Comparison of ENCODE assay signal across 1 cellular context in the genomic region with DNA sequence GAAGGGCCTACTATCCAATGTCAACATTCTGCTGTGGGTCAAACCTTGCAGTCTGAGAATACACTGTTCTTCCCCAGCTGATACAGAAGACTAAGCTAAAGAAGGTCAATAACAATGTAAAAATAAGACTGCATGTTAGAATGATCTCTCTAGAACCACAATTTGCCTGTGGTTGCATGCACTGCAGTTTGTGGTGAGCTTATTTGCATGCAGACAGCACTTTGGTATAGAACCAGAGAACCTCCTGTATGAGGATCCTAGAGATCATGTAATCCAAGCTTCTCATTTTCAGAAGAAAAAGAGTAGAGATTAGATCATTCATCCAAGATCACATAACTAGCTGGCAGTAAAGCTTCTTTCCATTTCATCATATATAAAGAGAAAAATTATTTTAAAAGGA.
TF ChIP-seq lines count a peak whose summit lies in the region.

No MANE protein-coding gene starts in this region.

TF ChIP-seq in GM12878, 131 proteins besides CTCF, POLR2A, EP300 and RAD21 (continued from another document):
- TF ChIP-seq BHLHE40 (IDR thresholded peaks at IDR 0.05; ENCODE audit: borderline replicate concordance in 1 of 2, low read depth in 2 of 2, low read length in 1 of 2), result peak; percentile 73 to 79; a peak in 3 of 4 replicates
- TF ChIP-seq, protein P1, sequence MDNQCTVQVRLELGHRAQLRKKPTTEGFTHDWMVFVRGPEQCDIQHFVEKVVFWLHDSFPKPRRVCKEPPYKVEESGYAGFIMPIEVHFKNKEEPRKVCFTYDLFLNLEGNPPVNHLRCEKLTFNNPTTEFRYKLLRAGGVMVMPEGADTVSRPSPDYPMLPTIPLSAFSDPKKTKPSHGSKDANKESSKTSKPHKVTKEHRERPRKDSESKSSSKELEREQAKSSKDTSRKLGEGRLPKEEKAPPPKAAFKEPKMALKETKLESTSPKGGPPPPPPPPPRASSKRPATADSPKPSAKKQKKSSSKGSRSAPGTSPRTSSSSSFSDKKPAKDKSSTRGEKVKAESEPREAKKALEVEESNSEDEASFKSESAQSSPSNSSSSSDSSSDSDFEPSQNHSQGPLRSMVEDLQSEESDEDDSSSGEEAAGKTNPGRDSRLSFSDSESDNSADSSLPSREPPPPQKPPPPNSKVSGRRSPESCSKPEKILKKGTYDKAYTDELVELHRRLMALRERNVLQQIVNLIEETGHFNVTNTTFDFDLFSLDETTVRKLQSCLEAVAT (IDR thresholded peaks at IDR 0.05), result peak; percentile 92
- TF ChIP-seq MEF2A (IDR thresholded peaks at IDR 0.05; ENCODE audit: insufficient read depth, low read depth, low read length), result 0 out of 2 replicates have a peak, but pooled peaks have one; percentile 51
- TF ChIP-seq BCLAF1 (IDR thresholded peaks at IDR 0.05), result no peak
- no peak for TF ChIP-seq TCF3 (IDR thresholded peaks at IDR 0.05; ENCODE audit: borderline replicate concordance, insufficient read depth, low read depth, low read length)
- no peak for TF ChIP-seq RELA (IDR thresholded peaks at IDR 0.05; ENCODE audit: borderline replicate concordance, partially characterized antibody)
- TF ChIP-seq EZH2 (IDR thresholded peaks at IDR 0.05; ENCODE audit: borderline replicate concordance, control insufficient read depth, low read depth, low read length), result 0 out of 2 replicates have a peak, but pooled peaks have one; percentile 34
- TF ChIP-seq BACH1 (IDR thresholded peaks at IDR 0.05; ENCODE audit: borderline replicate concordance), result no peak
- TF ChIP-seq, protein P2, sequence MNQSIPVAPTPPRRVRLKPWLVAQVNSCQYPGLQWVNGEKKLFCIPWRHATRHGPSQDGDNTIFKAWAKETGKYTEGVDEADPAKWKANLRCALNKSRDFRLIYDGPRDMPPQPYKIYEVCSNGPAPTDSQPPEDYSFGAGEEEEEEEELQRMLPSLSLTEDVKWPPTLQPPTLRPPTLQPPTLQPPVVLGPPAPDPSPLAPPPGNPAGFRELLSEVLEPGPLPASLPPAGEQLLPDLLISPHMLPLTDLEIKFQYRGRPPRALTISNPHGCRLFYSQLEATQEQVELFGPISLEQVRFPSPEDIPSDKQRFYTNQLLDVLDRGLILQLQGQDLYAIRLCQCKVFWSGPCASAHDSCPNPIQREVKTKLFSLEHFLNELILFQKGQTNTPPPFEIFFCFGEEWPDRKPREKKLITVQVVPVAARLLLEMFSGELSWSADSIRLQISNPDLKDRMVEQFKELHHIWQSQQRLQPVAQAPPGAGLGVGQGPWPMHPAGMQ (IDR thresholded peaks at IDR 0.05; ENCODE audit: borderline replicate concordance), result no peak
- TF ChIP-seq LARP7 (IDR thresholded peaks at IDR 0.05), result no peak
- 0 out of 2 replicates have a peak, but pooled peaks have one; percentile 42 for TF ChIP-seq BCL11A (IDR thresholded peaks at IDR 0.05; ENCODE audit: low read depth, low read length)
- no peak for TF ChIP-seq PRDM15 (CRISPR knock-in tag; IDR thresholded peaks at IDR 0.05)
- no peak for TF ChIP-seq FOXM1 (IDR thresholded peaks at IDR 0.05; ENCODE audit: low read depth, low read length)
- TF ChIP-seq SREBF1 (IDR thresholded peaks at IDR 0.05; ENCODE audit: low read length), result no peak
- TF ChIP-seq NR2F1 (conservative IDR thresholded peaks at IDR 0.05), result peak; percentile 37; the same call in 1 of the 2 replicates
- no peak for TF ChIP-seq YY1 (IDR thresholded peaks at IDR 0.05; ENCODE audit: low read depth, low read length)
- TF ChIP-seq RAD51 (IDR thresholded peaks at IDR 0.05), result no peak
- TF ChIP-seq KLF5 (IDR thresholded peaks at IDR 0.05; ENCODE audit: partially characterized antibody), result no peak
- no peak for TF ChIP-seq ZNF274 (IDR thresholded peaks at IDR 0.05; ENCODE audit: insufficient read depth, insufficient read length)
- TF ChIP-seq GABPA (IDR thresholded peaks at IDR 0.05; ENCODE audit: low read depth), result no peak
- TF ChIP-seq, protein P3, sequence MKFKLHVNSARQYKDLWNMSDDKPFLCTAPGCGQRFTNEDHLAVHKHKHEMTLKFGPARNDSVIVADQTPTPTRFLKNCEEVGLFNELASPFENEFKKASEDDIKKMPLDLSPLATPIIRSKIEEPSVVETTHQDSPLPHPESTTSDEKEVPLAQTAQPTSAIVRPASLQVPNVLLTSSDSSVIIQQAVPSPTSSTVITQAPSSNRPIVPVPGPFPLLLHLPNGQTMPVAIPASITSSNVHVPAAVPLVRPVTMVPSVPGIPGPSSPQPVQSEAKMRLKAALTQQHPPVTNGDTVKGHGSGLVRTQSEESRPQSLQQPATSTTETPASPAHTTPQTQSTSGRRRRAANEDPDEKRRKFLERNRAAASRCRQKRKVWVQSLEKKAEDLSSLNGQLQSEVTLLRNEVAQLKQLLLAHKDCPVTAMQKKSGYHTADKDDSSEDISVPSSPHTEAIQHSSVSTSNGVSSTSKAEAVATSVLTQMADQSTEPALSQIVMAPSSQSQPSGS (IDR thresholded peaks at IDR 0.05; ENCODE audit: low read length), result peak; percentile 61; the same call in 1 of the 2 replicates
- no peak for TF ChIP-seq ZNF217 (IDR thresholded peaks at IDR 0.05)
- TF ChIP-seq MTA2 (IDR thresholded peaks at IDR 0.05; ENCODE audit: low read depth), result 0 out of 2 replicates have a peak, but pooled peaks have one; percentile 32
- no peak for TF ChIP-seq SP1 (IDR thresholded peaks at IDR 0.05; ENCODE audit: low read depth, low read length)
- no peak for TF ChIP-seq SMAD1 (IDR thresholded peaks at IDR 0.05; ENCODE audit: low read depth, partially characterized antibody)
- TF ChIP-seq, protein P4, sequence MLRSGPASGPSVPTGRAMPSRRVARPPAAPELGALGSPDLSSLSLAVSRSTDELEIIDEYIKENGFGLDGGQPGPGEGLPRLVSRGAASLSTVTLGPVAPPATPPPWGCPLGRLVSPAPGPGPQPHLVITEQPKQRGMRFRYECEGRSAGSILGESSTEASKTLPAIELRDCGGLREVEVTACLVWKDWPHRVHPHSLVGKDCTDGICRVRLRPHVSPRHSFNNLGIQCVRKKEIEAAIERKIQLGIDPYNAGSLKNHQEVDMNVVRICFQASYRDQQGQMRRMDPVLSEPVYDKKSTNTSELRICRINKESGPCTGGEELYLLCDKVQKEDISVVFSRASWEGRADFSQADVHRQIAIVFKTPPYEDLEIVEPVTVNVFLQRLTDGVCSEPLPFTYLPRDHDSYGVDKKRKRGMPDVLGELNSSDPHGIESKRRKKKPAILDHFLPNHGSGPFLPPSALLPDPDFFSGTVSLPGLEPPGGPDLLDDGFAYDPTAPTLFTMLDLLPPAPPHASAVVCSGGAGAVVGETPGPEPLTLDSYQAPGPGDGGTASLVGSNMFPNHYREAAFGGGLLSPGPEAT (IDR thresholded peaks at IDR 0.05; ENCODE audit: low read depth), result peak; percentile 44; the same call in 1 of the 2 replicates
- TF ChIP-seq POU2F2 (IDR thresholded peaks at IDR 0.05; ENCODE audit: borderline replicate concordance, low read depth, low read length), result peak; percentile 100
